ENCODE assay signal across 1 cellular context in genomic region chr2:63841254-63842022, GRCh38.
TF ChIP-seq lines count a peak whose summit lies in the region.

Gene UGP2 (plus strand): TSS chr2:63841896. CDS start chr2:63842186, 290 bp downstream.

TF ChIP-seq in HepG2, 621 proteins besides CTCF, POLR2A, EP300 and RAD21 (continued from another document and continues in another):
- TF ChIP-seq PBX3 (CRISPR knock-in tag; IDR thresholded peaks at IDR 0.05; ENCODE audit: borderline replicate concordance) (no peak; the same call in 1 of the 2 replicates), NAIF1 (CRISPR knock-in tag; IDR thresholded peaks at IDR 0.05; ENCODE audit: borderline replicate concordance) (no peak), HCFC1 (IDR thresholded peaks at IDR 0.05; ENCODE audit: low read depth, low read length) (no peak), ZNF768 (CRISPR knock-in tag; IDR thresholded peaks at IDR 0.05) (peak; percentile 64; the same call in 1 of the 2 replicates), ZC3H13 (CRISPR knock-in tag; IDR thresholded peaks at IDR 0.05) (no peak), ZNF547 (CRISPR knock-in tag; IDR thresholded peaks at IDR 0.05) (peak; percentile 45), STAT6 (CRISPR knock-in tag; IDR thresholded peaks at IDR 0.05; ENCODE audit: borderline replicate concordance) (peak; percentile 90), ZNF784 (CRISPR knock-in tag; IDR thresholded peaks at IDR 0.05; ENCODE audit: borderline replicate concordance) (peak; percentile 21), MAFG (CRISPR knock-in tag; IDR thresholded peaks at IDR 0.05) (no peak), RNF2 (conservative IDR thresholded peaks at IDR 0.05; ENCODE audit: low read depth) (0 out of 2 replicates have a peak, but pooled peaks have one; percentile 20), HNF4G (IDR thresholded peaks at IDR 0.05; ENCODE audit: borderline replicate concordance, low read depth, low read length) (no peak; the same call in 1 of the 2 replicates), HNF4G (CRISPR knock-in tag; IDR thresholded peaks at IDR 0.05; ENCODE audit: borderline replicate concordance, low read depth) (no peak; the same call in 1 of the 2 replicates), ZC3H4 (CRISPR knock-in tag; IDR thresholded peaks at IDR 0.05; ENCODE audit: borderline replicate concordance) (peak; percentile 78; the same call in 1 of the 2 replicates), POLR2AphosphoS2 (IDR thresholded peaks at IDR 0.05; ENCODE audit: low read depth, low read length) (no peak), CEBPB (IDR thresholded peaks at IDR 0.05; ENCODE audit: borderline replicate concordance, low read depth, low read length) (no peak), ZNF318 (CRISPR knock-in tag; IDR thresholded peaks at IDR 0.05) (no peak), ZNF280B (CRISPR knock-in tag; IDR thresholded peaks at IDR 0.05; ENCODE audit: borderline replicate concordance) (peak; percentile 66; the same call in 1 of the 2 replicates), ZBTB8A (CRISPR knock-in tag; IDR thresholded peaks at IDR 0.05; ENCODE audit: borderline replicate concordance, low read depth) (no peak), ZNF766 (CRISPR knock-in tag; IDR thresholded peaks at IDR 0.05; ENCODE audit: borderline replicate concordance) (no peak), ZBTB3 (CRISPR knock-in tag; IDR thresholded peaks at IDR 0.05; ENCODE audit: borderline replicate concordance, low read depth) (no peak), IRX3 (CRISPR knock-in tag; IDR thresholded peaks at IDR 0.05; ENCODE audit: borderline replicate concordance, low read depth) (no peak), NR1H2 (CRISPR knock-in tag; IDR thresholded peaks at IDR 0.05; ENCODE audit: borderline replicate concordance, low read depth) (peak; percentile 49), ZNF343 (CRISPR knock-in tag; IDR thresholded peaks at IDR 0.05) (peak; percentile 49; the same call in 1 of the 2 replicates), ZBTB42 (CRISPR knock-in tag; IDR thresholded peaks at IDR 0.05) (peak; percentile 55; the same call in 1 of the 2 replicates), ZNF530 (CRISPR knock-in tag; IDR thresholded peaks at IDR 0.05; ENCODE audit: low read depth) (peak; percentile 77; the same call in 1 of the 2 replicates), NCOA1 (CRISPR knock-in tag; IDR thresholded peaks at IDR 0.05) (0 out of 2 replicates have a peak, but pooled peaks have one; percentile 20), ZNF18 (CRISPR knock-in tag; IDR thresholded peaks at IDR 0.05; ENCODE audit: insufficient replicate concordance) (no peak), TFE3 (CRISPR knock-in tag; IDR thresholded peaks at IDR 0.05) (peak; percentile 16; the same call in 1 of the 2 replicates), RFX3 (CRISPR knock-in tag; IDR thresholded peaks at IDR 0.05) (no peak), NFKB2 (CRISPR knock-in tag; IDR thresholded peaks at IDR 0.05; ENCODE audit: borderline replicate concordance) (peak; percentile 46; the same call in 1 of the 2 replicates), ARID4A (CRISPR knock-in tag; IDR thresholded peaks at IDR 0.05; ENCODE audit: borderline replicate concordance) (peak; percentile 83), ARNTL (CRISPR knock-in tag; IDR thresholded peaks at IDR 0.05) (peak; percentile 72; the same call in 1 of the 2 replicates), ZSCAN25 (CRISPR knock-in tag; IDR thresholded peaks at IDR 0.05) (peak; percentile 88), CCAR2 (optimal IDR thresholded peaks at IDR 0.05; ENCODE audit: low read depth, low read length) (no peak), ZNF230 (CRISPR knock-in tag; IDR thresholded peaks at IDR 0.05) (0 out of 2 replicates have a peak, but pooled peaks have one; percentile 77)
